In genomic region chr16:28822520-28823290, GRCh38 we compare ENCODE assay signal across 8 cellular contexts. TPM values are rescaled to one million over a fixed set of nuclear protein-coding genes. Genes with fewer than 3 reads are reported as not detected.
DNase-seq lines count a peak whose midpoint lies in the region; ATAC-seq, FAIRE-seq and TF ChIP-seq lines count a peak whose summit lies in the region.

ATXN2L (plus strand) TSS chr16:28822999; CDS start chr16:28823260, 261 bp downstream.

- H3K4me3 Mint-ChIP-seq in astrocyte (ENCODE audit: unreplicated experiment) = peak within 1 kb of the TSS; percentile 93

- no peaks in the 10 kb centered on the region for H3K9me3 ChIP-seq in astrocyte (ENCODE audit: insufficient read depth, low read depth, low read length)
- no peaks in the 10 kb centered on the region for H3K9me3 ChIP-seq in vagina

- H3K4me3 ChIP-seq in astrocyte (ENCODE audit: insufficient read depth, low read depth, low read length) = peak within 1 kb of the TSS; percentile 98
- peak within 1 kb of the TSS; percentile 99 for H3K4me3 ChIP-seq in rectal smooth muscle tissue (ENCODE audit: low read length)
- peak within 1 kb of the TSS; percentile 99 for H3K4me3 ChIP-seq in vagina

- H3K27me3 ChIP-seq in astrocyte (ENCODE audit: insufficient read depth, low read length) (no peaks in the 10 kb centered on the region), rectal smooth muscle tissue (ENCODE audit: control insufficient read depth, insufficient read depth, low read length) (no peaks in the 10 kb centered on the region), vagina (no peaks in the 10 kb centered on the region)

- intact Hi-C loops in vagina (cut with DNase I) = no loop called here

- DNase-seq in GM13976 (ENCODE audit: low spot score) = peak; percentile 92
- peak; percentile 91 to 97 for DNase-seq in NCI-H1930 (lab: John Stamatoyannopoulos, UW)
- peak; percentile 87 for DNase-seq in T-helper 22 cell (ENCODE audit: low read depth)
- DNase-seq in astrocyte (ENCODE audit: low read depth) = peak; percentile 94
- DNase-seq in hepatic stellate cell (ENCODE audit: low spot score) = peak; percentile 96
- peak in 1 of 2 donors; percentile 91 for DNase-seq in vagina (ENCODE audit: extremely low spot score in 2 of 2)

- TF ChIP-seq CTCF in GM13976 (IDR thresholded peaks at IDR 0.05; ENCODE audit: borderline replicate concordance, control extremely low read depth, extremely low read depth, insufficient read depth, missing control alignments) (no peak), astrocyte (IDR thresholded peaks at IDR 0.05; ENCODE audit: insufficient read depth, low read depth, low read length) (no peak), vagina (IDR thresholded peaks at IDR 0.05) (peak in 1 of 3 experiments; percentile 28)

- in situ Hi-C loops in GM13976 (cut with MboI; ENCODE audit: low sequenced_read_pairs, unreplicated experiment) = no loop called here

- H4K20me1 ChIP-seq in astrocyte (ENCODE audit: insufficient read depth, low read length) = peaks cover 34% of the 10 kb centered on the region

- H3K27ac Mint-ChIP-seq in astrocyte (ENCODE audit: unreplicated experiment) = peak within 1 kb of the TSS; percentile 97

- H3K36me3 ChIP-seq in astrocyte (ENCODE audit: insufficient read depth, low read length) (peaks cover 25% of the 10 kb centered on the region), rectal smooth muscle tissue (ENCODE audit: control insufficient read depth, insufficient read depth, low read length) (peaks cover 16% of the 10 kb centered on the region), vagina (peaks cover 0 to 26% of the 10 kb centered on the region in 2 donors)

- peaks cover 51% of the 10 kb centered on the region for H3K79me2 ChIP-seq in astrocyte (ENCODE audit: insufficient read depth, low read length)

- peak; percentile 43 for ATAC-seq in HG02938 (IDR thresholded peaks at IDR 0.05; ENCODE audit: unreplicated experiment)

- no peaks in the 10 kb centered on the region for H3K9me3 Mint-ChIP-seq in astrocyte (ENCODE audit: unreplicated experiment)

- H3K36me3 Mint-ChIP-seq in astrocyte (ENCODE audit: low read depth, unreplicated experiment) = peaks cover 22% of the 10 kb centered on the region

- H3K4me2 ChIP-seq in astrocyte (ENCODE audit: low read length) = peak within 1 kb of the TSS; percentile 91

- H3K27ac ChIP-seq in astrocyte (ENCODE audit: low read depth, low read length) = peak within 1 kb of the TSS; percentile 96
- H3K27ac ChIP-seq in rectal smooth muscle tissue (ENCODE audit: low read depth, low read length) = peak within 1 kb of the TSS; percentile 94
- peak within 1 kb of the TSS; percentile 99 for H3K27ac ChIP-seq in vagina

- H3K27me3 Mint-ChIP-seq in astrocyte (ENCODE audit: low read depth, unreplicated experiment) = no peaks in the 10 kb centered on the region

- H2AFZ ChIP-seq in astrocyte (ENCODE audit: low read depth, low read length) = peak within 1 kb of the TSS; percentile 80

- H3K9ac ChIP-seq in astrocyte (ENCODE audit: low read length) (peak within 1 kb of the TSS; percentile 98), rectal smooth muscle tissue (ENCODE audit: low read length) (peak within 1 kb of the TSS; percentile 92)

- H3K4me1 ChIP-seq in astrocyte (ENCODE audit: insufficient read depth, low read length) (peaks cover 28% of the 10 kb centered on the region), rectal smooth muscle tissue (ENCODE audit: control insufficient read depth, insufficient read depth, low read length) (peaks cover 12% of the 10 kb centered on the region), vagina (peaks cover 24% of the 10 kb centered on the region)

- peaks cover 26% of the 10 kb centered on the region for H3K4me1 Mint-ChIP-seq in astrocyte (ENCODE audit: low read depth, unreplicated experiment)

- FAIRE-seq in astrocyte (lab: Jason Lieb, UNC) = no peak

- peak in 1 of 2 donors; percentile 67 for TF ChIP-seq POLR2A in vagina (IDR thresholded peaks at IDR 0.05)

RNA-seq across cellular contexts. Expression of gene ATXN2L, which starts in this region (rescaled TPM):
- total RNA-seq in astrocyte = 169 and 191 TPM in 2 replicates
- 76.4 TPM for total RNA-seq in vagina
